In genomic region chr12:56315626-56316473, GRCh38 we compare ENCODE assay signal across 8 cellular contexts. TPM values are rescaled to one million over a fixed set of nuclear protein-coding genes. Genes with fewer than 3 reads are reported as not detected.
DNase-seq lines count a peak whose midpoint lies in the region; ATAC-seq and TF ChIP-seq lines count a peak whose summit lies in the region.

Gene CNPY2, minus strand, starts transcription at chr12:56315988. Its CDS starts 771 bp downstream, at chr12:56315217.

- H3K27me3 Mint-ChIP-seq in activated T-cell treated with anti-CD3 and anti-CD28 coated beads, Interleukin-2, amount 50 U/mL, for 4 hours (ENCODE audit: low read depth), result no peaks in the 10 kb centered on the region

- TF ChIP-seq CTCF in Panc1 (IDR thresholded peaks at IDR 0.05), result no peak; the same call in 1 of the 2 replicates

- peak within 1 kb of the TSS; percentile 97 for H3K27ac ChIP-seq in Panc1 (ENCODE audit: low read length)
- H3K27ac ChIP-seq in muscle layer of colon (ENCODE audit: low read depth, low read length), result peak within 1 kb of the TSS; percentile 73

- H3K4me3 Mint-ChIP-seq in activated T-cell treated with anti-CD3 and anti-CD28 coated beads, Interleukin-2, amount 50 U/mL, for 4 hours, result peak within 1 kb of the TSS; percentile 99

- peak within 1 kb of the TSS; percentile 85 for H3K9ac ChIP-seq in muscle layer of colon (ENCODE audit: low read length)

- peak; percentile 96 for DNase-seq in DMS53 treated with DMSO at 0.1 percent for 48 hours (lab: John Stamatoyannopoulos, UW; ENCODE audit: unreplicated experiment)
- peak; percentile 43 for DNase-seq in KG1 (lab: John Stamatoyannopoulos, UW)
- DNase-seq in Panc1 (ENCODE audit: low read depth, low spot score), result peak; percentile 99
- DNase-seq in activated T-cell treated with anti-CD3 and anti-CD28 coated beads, Interleukin-2, amount 50 U/mL, for 4 hours, result peak; percentile 88
- peak; percentile 86 for DNase-seq in stimulated activated CD8-positive, alpha-beta memory T cell treated with anti-CD3 and anti-CD28 coated beads, Interleukin-7, amount 100 ng/mL, for 24 hours (ENCODE audit: low read depth)

- H3K4me3 ChIP-seq in Panc1 (ENCODE audit: low read depth in 2 of 2, low read length in 2 of 2), result peak within 1 kb of the TSS; percentile 85 to 97
- H3K4me3 ChIP-seq in muscle layer of colon (ENCODE audit: low read depth in 1 of 2, low read length in 2 of 2), result peak within 1 kb of the TSS; percentile 95 to 96

- in situ Hi-C loops in Panc1 (cut with HindIII; ENCODE audit: low pct_unique_long_range_greater_than_20kb, low sequenced_read_pairs), result no loop called here

- peaks cover 4% of the 10 kb centered on the region; the same call in 1 of the 2 replicates for H3K36me3 ChIP-seq in Panc1 (ENCODE audit: control insufficient read depth, insufficient read depth, low read length)
- peaks cover 28% of the 10 kb centered on the region for H3K36me3 ChIP-seq in muscle layer of colon (ENCODE audit: insufficient read depth, low read length)

- intact Hi-C loops in Panc1 (cut with micrococcal nuclease; ENCODE audit: unreplicated experiment), result loop anchor here (5.0 kb wide), 1 partner anchor 151 kb away; the partner anchor contains the start of gene SPRYD4

- H3K4me1 ChIP-seq in Panc1 (ENCODE audit: control insufficient read depth, insufficient read depth, low read length) (peaks cover 4% of the 10 kb centered on the region), muscle layer of colon (ENCODE audit: insufficient read depth, low read length) (peaks cover 14% of the 10 kb centered on the region)

- CTCF ChIA-PET in Panc1 (lab: Charles Lee), result interaction anchor here (0.7 to 1.3 kb wide), 4 partner anchors 88 to 149 kb away, joined by 4 to 7 read pairs (median 6); no protein-coding TSS in a partner anchor

- POLR2A ChIA-PET in Panc1 (lab: Charles Lee), result interaction anchor here (0.6 to 1.1 kb wide), 4 partner anchors 16 to 47 kb away, joined by 4 read pairs; partner anchors contain the start of gene APOF

- BruUV-seq in Panc1 (replicated peaks; lab: Mats Ljungman, UMichigan), result no TSS peak

- no peaks in the 10 kb centered on the region for H3K9me3 Mint-ChIP-seq in activated T-cell treated with anti-CD3 and anti-CD28 coated beads, Interleukin-2, amount 50 U/mL, for 4 hours

- peaks cover 7% of the 10 kb centered on the region for H3K36me3 Mint-ChIP-seq in activated T-cell treated with anti-CD3 and anti-CD28 coated beads, Interleukin-2, amount 50 U/mL, for 4 hours (ENCODE audit: insufficient read depth)

- ATAC-seq in GM21723 (IDR thresholded peaks at IDR 0.05; ENCODE audit: unreplicated experiment) (peak; percentile 91), Panc1 (peak; percentile 97), esophagus mucosa (peak; percentile 93)
- peak; percentile 95 to 96 for ATAC-seq in activated T-cell treated with anti-CD3 and anti-CD28 coated beads, Interleukin-2, amount 50 U/mL, for 4 hours

- H3K4me1 Mint-ChIP-seq in activated T-cell treated with anti-CD3 and anti-CD28 coated beads, Interleukin-2, amount 50 U/mL, for 4 hours (ENCODE audit: low read depth), result peaks cover 16% of the 10 kb centered on the region

- no peaks in the 10 kb centered on the region for H3K9me3 ChIP-seq in Panc1 (ENCODE audit: control insufficient read depth, insufficient read depth, low read depth, low read length)
- no peaks in the 10 kb centered on the region for H3K9me3 ChIP-seq in muscle layer of colon (ENCODE audit: low read length)

- H3K27me3 ChIP-seq in Panc1 (ENCODE audit: control insufficient read depth, insufficient read depth, low read length) (no peaks in the 10 kb centered on the region), muscle layer of colon (ENCODE audit: control insufficient read depth in 1 of 2, insufficient read depth in 2 of 2, low read length in 2 of 2) (no peaks in the 10 kb centered on the region)

RNA-seq across cellular contexts. Expression of gene CNPY2, which starts in this region (rescaled TPM):
- total RNA-seq in Panc1 (2021; ENCODE audit: unreplicated experiment), result 115 TPM
- polyA plus RNA-seq in Panc1 (2012; ENCODE audit: insufficient read length), result 112 TPM
- 100 to 1,000 TPM; 162 to 178 (median 174) TPM for total RNA-seq in activated T-cell treated with anti-CD3 and anti-CD28 coated beads, Interleukin-2, amount 50 U/mL, for 4 hours
- total RNA-seq in esophagus mucosa, result 67.7 TPM

Comparison
In these comparisons a context has a peak if more than half of its experiments do, and no peak if none do; other contexts are left out.
1. Peak in every context shown above with its lines: DNase-seq, ATAC-seq, H3K4me3 ChIP-seq and H3K27ac ChIP-seq.
2. DNase-seq: peak in every context shown above with its lines; median percentile 99 in Panc1; 96 in DMS53 treated with DMSO at 0.1 percent for 48 hours; 88 in activated T-cell treated with anti-CD3 and anti-CD28 coated beads, Interleukin-2, amount 50 U/mL, for 4 hours; 86 in stimulated activated CD8-positive, alpha-beta memory T cell treated with anti-CD3 and anti-CD28 coated beads, Interleukin-7, amount 100 ng/mL, for 24 hours; 43 in KG1.